ENCODE assay signal across 37 cellular contexts in the genomic region with DNA sequence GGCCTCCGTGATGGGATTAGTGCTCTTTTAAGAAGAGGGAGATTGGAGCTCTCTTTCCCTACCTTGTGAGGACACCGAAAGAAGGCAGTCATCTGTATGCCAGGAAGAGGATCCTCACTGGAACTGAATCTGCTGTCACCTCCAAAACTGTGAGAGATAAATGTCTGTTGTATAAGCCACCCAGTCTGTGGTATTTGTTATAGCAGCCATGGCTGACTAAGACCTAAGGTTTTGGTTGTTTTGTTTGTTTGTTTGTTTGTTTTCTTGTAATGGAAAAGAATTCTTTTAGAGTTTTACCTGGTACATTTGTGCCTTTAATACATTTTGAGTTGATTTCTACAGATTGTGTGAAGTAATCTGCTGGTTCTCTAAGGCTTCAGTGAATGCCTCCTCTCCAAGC. TPM values are rescaled to one million over a fixed set of nuclear protein-coding genes. Genes with fewer than 3 reads are reported as not detected.
DNase-seq lines count a peak whose midpoint lies in the region; ATAC-seq, FAIRE-seq and TF ChIP-seq lines count a peak whose summit lies in the region.
"Had no signal": no experiment of that assay in that cellular context is flagged by ENCODE, and none has a peak within 500 bp of the region (broad histone marks: within the 10 kb centered on the region; RNA-seq: fewer than 3 reads in every experiment).

No MANE protein-coding gene starts in this region.

- H3K9ac ChIP-seq in HepG2 (ENCODE audit: insufficient read depth, low read depth, low read length): no peak overlapping the region
- H3K9ac ChIP-seq in K562 (ENCODE audit: insufficient read depth in 1 of 2, low read depth in 2 of 2, low read length in 2 of 2): no peak overlapping the region
- H3K9ac ChIP-seq: BLaER1; BLaER1 treated with 17β-estradiol and CSF1 and Interleukin-3, amounts not matched to agents 10 nM and 100 nM had no signal

- no peak for TF ChIP-seq EP300 in HepG2 (IDR thresholded peaks at IDR 0.05; ENCODE audit: low read depth in 2 of 2, low read length in 2 of 2)
- no peak for TF ChIP-seq EP300 in HepG2 (CRISPR knock-in tag; IDR thresholded peaks at IDR 0.05; ENCODE audit: borderline replicate concordance)
- TF ChIP-seq EP300 in K562 (IDR thresholded peaks at IDR 0.05; ENCODE audit: low read length): no peak

- DNase-seq in NCI-H82 (lab: John Stamatoyannopoulos, UW) (peak; percentile 38), NCI-H82 treated with DMSO at 0.1 percent for 48 hours (lab: John Stamatoyannopoulos, UW; ENCODE audit: unreplicated experiment) (no peak), HepG2 (ENCODE audit: low spot score) (no peak), right lobe of liver (no peak), K562 (ENCODE audit: extremely low read depth in 1 of 4, low spot score in 3 of 4) (no peak), NCI-H1417 (lab: John Stamatoyannopoulos, UW) (no peak)
- no peak for DNase-seq in activated naive CD4-positive, alpha-beta T cell treated with anti-CD3 and anti-CD28 coated beads for 36 hours
- DNase-seq in activated naive CD4-positive, alpha-beta T cell (lab: John Stamatoyannopoulos, UW): no peak
- DNase-seq: 8988T; ACHN; AML-193; BE2C; C1 segment of cervical spinal cord; Caco-2; Calu3; CD4-positive, alpha-beta memory T cell; CD4-positive, alpha-beta T cell; CD4-positive, CD25-positive, alpha-beta regulatory T cell; CD8-positive, alpha-beta memory T cell; CD8-positive, alpha-beta T cell; COR-L47; DMS 273 treated with DMSO at 0.1 percent for 48 hours; DMS153; DMS53; DMS79; DMS79 treated with DMSO at 0.1 percent for 48 hours; DND-41; EL had no signal

- H2AFZ ChIP-seq in HepG2 (ENCODE audit: low read length): no peak overlapping the region
- H2AFZ ChIP-seq in K562 (ENCODE audit: low read depth, low read length): no peak overlapping the region

- peaks cover 8% of the 10 kb centered on the region for H3K27me3 Mint-ChIP-seq in activated naive CD4-positive, alpha-beta T cell treated with anti-CD3 and anti-CD28 coated beads for 36 hours (ENCODE audit: low read depth)

- H3K36me3 Mint-ChIP-seq in activated naive CD4-positive, alpha-beta T cell treated with anti-CD3 and anti-CD28 coated beads for 36 hours (ENCODE audit: low read depth): no peaks in the 10 kb centered on the region

- no peak overlapping the region for H3K4me2 ChIP-seq in HepG2 (ENCODE audit: low read depth, low read length)
- H3K4me2 ChIP-seq in K562 (ENCODE audit: insufficient read depth, low read length): no peak overlapping the region
- H3K4me2 ChIP-seq: A549; BLaER1; BLaER1 treated with 17β-estradiol and CSF1 and Interleukin-3, amounts not matched to agents 10 nM and 100 nM had no signal

- POLR2A ChIA-PET in HepG2 (lab: Yijun Ruan, JAX): no interaction called here
- POLR2A ChIA-PET in K562 (lab: Yijun Ruan, JAX): interaction anchor here (0.5 kb wide), 1 partner anchor 763 kb away, joined by 4 read pairs; no protein-coding TSS in a partner anchor

- CTCF ChIA-PET in activated naive CD4-positive, alpha-beta T cell treated with anti-CD3 and anti-CD28 coated beads for 36 hours (lab: Charles Lee): no interaction called here
- CTCF ChIA-PET in HepG2 (lab: Yijun Ruan, JAX; ENCODE audit: low intra/inter-chr PET ratio, low total read pairs): no interaction called here
- CTCF ChIA-PET in K562 (lab: Yijun Ruan, JAX; ENCODE audit: low intra/inter-chr PET ratio): no interaction called here

- peaks cover 0 to 15% of the 10 kb centered on the region in 2 experiments; a peak in 2 of 5 replicates for H3K27me3 ChIP-seq in HepG2 (ENCODE audit: control insufficient read depth in 1 of 2, insufficient read depth in 2 of 2, low read length in 2 of 2)
- H3K27me3 ChIP-seq in right lobe of liver: no peaks in the 10 kb centered on the region
- H3K27me3 ChIP-seq in K562 (ENCODE audit: control insufficient read depth in 2 of 2, insufficient read depth in 2 of 2, low read length in 2 of 2): peaks cover 2 to 6% of the 10 kb centered on the region in 2 experiments; a peak in 2 of 5 replicates
- H3K27me3 ChIP-seq: BE2C, BLaER1 had no signal

- no peak overlapping the region for H3K27ac ChIP-seq in HepG2 (ENCODE audit: extremely low read length, insufficient read depth, low read length)
- H3K27ac ChIP-seq in right lobe of liver: no peak overlapping the region
- no peak overlapping the region for H3K27ac ChIP-seq in K562 (ENCODE audit: extremely low read depth, low read depth, low read length)
- H3K27ac ChIP-seq: 22Rv1; A549; BLaER1; BLaER1 treated with 17β-estradiol and CSF1 and Interleukin-3, amounts not matched to agents 10 nM and 100 nM; C4-2B had no signal

- no peak for TF ChIP-seq RAD21 in HepG2 (CRISPR knock-in tag; IDR thresholded peaks at IDR 0.05)
- no peak for TF ChIP-seq RAD21 in K562 (CRISPR knock-in tag; conservative IDR thresholded peaks at IDR 0.05 in 1 of 2, IDR thresholded peaks at IDR 0.05 in 1 of 2)

- no peaks in the 10 kb centered on the region for H3K36me3 ChIP-seq in HepG2 (replicated peaks in 1 of 2; ENCODE audit: control insufficient read depth in 1 of 2, insufficient read depth in 2 of 2, low read length in 2 of 2)
- H3K36me3 ChIP-seq in right lobe of liver: no peaks in the 10 kb centered on the region
- peaks cover 2% of the 10 kb centered on the region; the same call in 2 of the 3 replicates for H3K36me3 ChIP-seq in K562 (ENCODE audit: control insufficient read depth, insufficient read depth, low read length)
- H3K36me3 ChIP-seq: BE2C, BLaER1 had no signal

- H3K4me3 ChIP-seq in HepG2 (replicated peaks in 1 of 3; ENCODE audit: insufficient read depth in 1 of 3, low read depth in 2 of 3, low read length in 3 of 3): no peak overlapping the region
- H3K4me3 ChIP-seq in right lobe of liver: no peak overlapping the region
- no peak overlapping the region for H3K4me3 ChIP-seq in K562
- H3K4me3 ChIP-seq: A549; BLaER1; BLaER1 treated with 17β-estradiol and CSF1 and Interleukin-3, amounts not matched to agents 10 nM and 100 nM had no signal

- no peaks in the 10 kb centered on the region for H3K9me1 ChIP-seq in K562 (ENCODE audit: control insufficient read depth, insufficient read depth, low read length)

- intact Hi-C loops in activated naive CD4-positive, alpha-beta T cell treated with anti-CD3 and anti-CD28 coated beads for 36 hours (cut with micrococcal nuclease): no loop called here
- intact Hi-C loops in HepG2 (cut with micrococcal nuclease; ENCODE audit: unreplicated experiment): no loop called here
- intact Hi-C loops in right lobe of liver (cut with DNase I): no loop called here
- intact Hi-C loops in K562 (cut with micrococcal nuclease): no loop called here

- peaks cover 18% of the 10 kb centered on the region for H3K4me1 Mint-ChIP-seq in activated naive CD4-positive, alpha-beta T cell treated with anti-CD3 and anti-CD28 coated beads for 36 hours (ENCODE audit: low read depth)

- H4K20me1 ChIP-seq in HepG2 (ENCODE audit: insufficient read depth, low read length) (no peaks in the 10 kb centered on the region), K562 (replicated peaks; ENCODE audit: control insufficient read depth, insufficient read depth, low read length) (no peaks in the 10 kb centered on the region)
- H4K20me1 ChIP-seq: BLaER1 had no signal

- 36% methylated on average over 2 of the region's 2 CpGs for WGBS in HepG2 (ENCODE audit: low lambda C conversion rate)
- WGBS in right lobe of liver (ENCODE audit: insufficient coverage, low coverage, low lambda C conversion rate, missing lambda C conversion rate): 25% methylated on average over 1 of the region's 2 CpGs
- WGBS in K562 (ENCODE audit: insufficient coverage, low coverage, missing lambda C conversion rate): 38% methylated on average over 2 of the region's 2 CpGs

- FAIRE-seq in HepG2 (lab: Jason Lieb, UNC): no peak
- no peak for FAIRE-seq in K562 (lab: Jason Lieb, UNC)
- FAIRE-seq: A204.1, A549, D721Med had no signal

- H3K9me3 ChIP-seq in HepG2 (ENCODE audit: low read length): no peaks in the 10 kb centered on the region
- H3K9me3 ChIP-seq in right lobe of liver: no peaks in the 10 kb centered on the region
- H3K9me3 ChIP-seq in K562 (replicated peaks; ENCODE audit: control insufficient read depth, insufficient read depth, low read depth, low read length): no peaks in the 10 kb centered on the region
- H3K9me3 ChIP-seq: A549; BE2C; BLaER1; BLaER1 treated with 17β-estradiol and CSF1 and Interleukin-3, amounts not matched to agents 10 nM and 100 nM; Caco-2 had no signal

- ATAC-seq in HepG2: no peak
- ATAC-seq in right lobe of liver: no peak
- no peak for ATAC-seq in K562
- ATAC-seq: A549; CD8-positive, alpha-beta T cell had no signal

- TF ChIP-seq CTCF in HepG2 (CRISPR knock-in tag; IDR thresholded peaks at IDR 0.05) (no peak), right lobe of liver (IDR thresholded peaks at IDR 0.05) (no peak), K562 (IDR thresholded peaks at IDR 0.05 in 2 of 3, conservative IDR thresholded peaks at IDR 0.05 in 1 of 3; ENCODE audit: insufficient read depth in 2 of 3, low read depth in 1 of 3, low read length in 3 of 3) (no peak)

- no peak for TF ChIP-seq POLR2A in HepG2 (IDR thresholded peaks at IDR 0.05; ENCODE audit: insufficient read depth in 1 of 2, low read depth in 2 of 2, low read length in 2 of 2)
- TF ChIP-seq POLR2A in right lobe of liver (IDR thresholded peaks at IDR 0.05): no peak
- TF ChIP-seq POLR2A in K562 (conservative IDR thresholded peaks at IDR 0.05): no peak

- H3K79me2 ChIP-seq in HepG2 (ENCODE audit: insufficient read depth, low read length): no peaks in the 10 kb centered on the region
- H3K79me2 ChIP-seq in K562 (ENCODE audit: control insufficient read depth, insufficient read depth, low read length): no peaks in the 10 kb centered on the region

- no peak overlapping the region for H3K4me3 Mint-ChIP-seq in activated naive CD4-positive, alpha-beta T cell treated with anti-CD3 and anti-CD28 coated beads for 36 hours
- H3K4me3 Mint-ChIP-seq: B cell; CD4-positive, alpha-beta T cell; CD4-positive, CD25-positive, alpha-beta regulatory T cell; CD8-positive, alpha-beta memory T cell; CD8-positive, alpha-beta T cell had no signal

- H3K27ac Mint-ChIP-seq in activated naive CD4-positive, alpha-beta T cell treated with anti-CD3 and anti-CD28 coated beads for 36 hours: peak overlapping the region; percentile 15
- H3K27ac Mint-ChIP-seq: B cell; CD14-positive monocyte; CD4-positive, alpha-beta memory T cell; CD4-positive, alpha-beta T cell; CD4-positive, CD25-positive, alpha-beta regulatory T cell; CD8-positive, alpha-beta T cell had no signal

- no TSS peak for BruUV-seq in HepG2 (replicated peaks; lab: Mats Ljungman, UMichigan)
- BruUV-seq in K562 (replicated peaks; lab: Mats Ljungman, UMichigan): no TSS peak

- in situ Hi-C loops in HepG2 (cut with HindIII; ENCODE audit: extremely low pct_ligation_motif_present, low pct_unique_long_range_greater_than_20kb): no loop called here
- in situ Hi-C loops in K562 (cut with MboI): no loop called here

- H3K4me1 ChIP-seq in HepG2 (ENCODE audit: insufficient read depth, low read length) (no peaks in the 10 kb centered on the region), right lobe of liver (no peaks in the 10 kb centered on the region), K562 (replicated peaks in 1 of 2; ENCODE audit: control insufficient read depth in 2 of 2, insufficient read depth in 2 of 2, low read length in 2 of 2) (no peaks in the 10 kb centered on the region)
- H3K4me1 ChIP-seq: A549, BE2C, Caco-2 had no signal

- no peaks in the 10 kb centered on the region for H3K9me3 Mint-ChIP-seq in activated naive CD4-positive, alpha-beta T cell treated with anti-CD3 and anti-CD28 coated beads for 36 hours
- H3K9me3 Mint-ChIP-seq: CD4-positive, alpha-beta memory T cell; CD4-positive, alpha-beta T cell; CD8-positive, alpha-beta memory T cell; CD8-positive, alpha-beta T cell had no signal

RNA-seq across cellular contexts. Expression of a gene that starts 7.6 kb away (rescaled TPM):
- 10 to 100 TPM; 44.8 to 45.0 TPM for total RNA-seq in activated naive CD4-positive, alpha-beta T cell treated with anti-CD3 and anti-CD28 coated beads for 36 hours
- total RNA-seq in HepG2 (2016; rRNA removed; fragmentation: Illumina TruSeq; extraction: Trizol): 38.4 and 53.1 TPM in 2 replicates
- total RNA-seq in HepG2 (2016; cell fraction: cytosol; rRNA removed; fragmentation: Illumina TruSeq; extraction: Trizol; ENCODE audit: low read depth): 23.8 and 29.3 TPM in 2 replicates
- total RNA-seq in HepG2 (2016; cell fraction: insoluble cytoplasmic fraction; rRNA removed; fragmentation: Illumina TruSeq; extraction: Trizol): 41.8 and 52.5 TPM in 2 replicates
- 23.7 and 25.5 TPM in 2 replicates for total RNA-seq in HepG2 (2016; cell fraction: membrane; rRNA removed; fragmentation: Illumina TruSeq; extraction: Trizol)
- total RNA-seq in HepG2 (2016; cell fraction: nucleus; rRNA removed; fragmentation: Illumina TruSeq; extraction: Trizol): 26.2 and 34.9 TPM in 2 replicates
- 72.3 and 88.4 TPM in 2 replicates for polyA plus RNA-seq in HepG2 (2011; rRNA removed)
- polyA plus RNA-seq in HepG2 (2011; cell fraction: cytosol; rRNA removed): 68.5 and 146 TPM in 2 replicates
- 170 and 172 TPM in 2 replicates for polyA plus RNA-seq in HepG2 (2011; cell fraction: nucleus; rRNA removed)
- 51.6 and 70.9 TPM in 2 replicates for polyA plus RNA-seq in HepG2 (2012)
- polyA plus RNA-seq in HepG2 (2016; cell fraction: cytosol; fragmentation: Illumina TruSeq; extraction: Trizol; ENCODE audit: low read depth): 46.1 and 56.4 TPM in 2 replicates
- polyA plus RNA-seq in HepG2 (2016; cell fraction: insoluble cytoplasmic fraction; fragmentation: Illumina TruSeq; extraction: Trizol; ENCODE audit: low read depth): 66.2 and 74.5 TPM in 2 replicates
- 42.2 and 48.9 TPM in 2 replicates for polyA plus RNA-seq in HepG2 (2016; cell fraction: membrane; fragmentation: Illumina TruSeq; extraction: Trizol; ENCODE audit: low read depth)
- 94.8 and 101 TPM in 2 replicates for polyA plus RNA-seq in HepG2 (2016; cell fraction: nucleus; fragmentation: Illumina TruSeq; extraction: Trizol; ENCODE audit: insufficient read depth, low read depth)
- 18.2 and 24.8 TPM in 2 replicates for polyA minus RNA-seq in HepG2 (2011; rRNA and poly(A)+ RNA removed; ENCODE audit: low replicate concordance)
- polyA minus RNA-seq in HepG2 (2011; cell fraction: cytosol; rRNA and poly(A)+ RNA removed): 15.3 and 17.1 TPM in 2 replicates
- 8.4 and 9.3 TPM in 2 replicates for polyA minus RNA-seq in HepG2 (2011; cell fraction: nucleus; rRNA and poly(A)+ RNA removed)
- total RNA-seq in right lobe of liver: 10 to 100 TPM; 13.8 to 49.5 (median 16.3) TPM
- total RNA-seq in K562 (2011; cell fraction: chromatin; rRNA removed; ENCODE audit: low replicate concordance): 22.4 and 33.0 TPM in 2 replicates
- 49.1 and 56.7 TPM in 2 replicates for total RNA-seq in K562 (2011; cell fraction: nucleolus; rRNA removed)
- 33.2 and 46.3 TPM in 2 replicates for total RNA-seq in K562 (2011; cell fraction: nucleoplasm; rRNA removed)
- 231 and 363 TPM in 2 replicates for total RNA-seq in K562 (2014; rRNA removed)
- total RNA-seq in K562 (2014; rRNA removed; fragmentation: Illumina TruSeq; extraction: Trizol): 50.5 and 62.1 TPM in 2 replicates
- total RNA-seq in K562 (2015; rRNA removed; fragmentation: Illumina TruSeq; extraction: Trizol): 164 and 166 TPM in 2 replicates
- total RNA-seq in K562 (2021): 159 and 178 TPM in 2 replicates
- polyA plus RNA-seq in K562 (2011; rRNA removed): 88.9 and 90.3 TPM in 2 replicates
- 198 and 661 TPM in 2 replicates for polyA plus RNA-seq in K562 (2011; cell fraction: cytosol; rRNA removed)
- 152 and 277 TPM in 2 replicates for polyA plus RNA-seq in K562 (2011; cell fraction: nucleus; rRNA removed)
- polyA plus RNA-seq in K562 (2012): 234 and 238 TPM in 2 replicates
- polyA plus RNA-seq in K562 (2014; fragmentation: Illumina TruSeq; extraction: Trizol): 83.9 and 235 TPM in 2 replicates
- 100 to 1,000 TPM; 201 to 246 TPM for polyA plus RNA-seq in K562 (2014; fragmentation: Nextera tagmentation; extraction: Ambion mirVana)
- polyA plus RNA-seq in K562 (2014; rRNA removed): 362 and 376 TPM in 2 replicates
- 9.7 and 16.9 TPM in 2 replicates for polyA minus RNA-seq in K562 (2011; rRNA and poly(A)+ RNA removed)
- polyA minus RNA-seq in K562 (2011; cell fraction: cytosol; rRNA and poly(A)+ RNA removed): 29.1 and 38.4 TPM in 2 replicates
- 24.5 and 25.5 TPM in 2 replicates for polyA minus RNA-seq in K562 (2011; cell fraction: nucleus; rRNA and poly(A)+ RNA removed)

RNA-seq across cellular contexts. Expression of a gene that starts 25.8 kb away (rescaled TPM):
- total RNA-seq in activated naive CD4-positive, alpha-beta T cell treated with anti-CD3 and anti-CD28 coated beads for 36 hours: 10 to 100 TPM; 14.2 to 14.5 TPM
- total RNA-seq in HepG2 (2016; rRNA removed; fragmentation: Illumina TruSeq; extraction: Trizol) (13.8 and 14.6 TPM in 2 replicates), right lobe of liver (1 to 10 TPM; 3.3 to 7.5 (median 5.7) TPM), K562 (2014; rRNA removed) (12.5 and 14.8 TPM in 2 replicates), K562 (2014; rRNA removed; fragmentation: Illumina TruSeq; extraction: Trizol) (12.8 and 13.7 TPM in 2 replicates), K562 (2015; rRNA removed; fragmentation: Illumina TruSeq; extraction: Trizol) (10.2 TPM in 2 replicates), K562 (2021) (15.3 and 17.4 TPM in 2 replicates)
- 3.1 and 5.0 TPM in 2 replicates for total RNA-seq in HepG2 (2016; cell fraction: cytosol; rRNA removed; fragmentation: Illumina TruSeq; extraction: Trizol; ENCODE audit: low read depth)
- total RNA-seq in HepG2 (2016; cell fraction: insoluble cytoplasmic fraction; rRNA removed; fragmentation: Illumina TruSeq; extraction: Trizol): 12.0 and 15.3 TPM in 2 replicates
- total RNA-seq in HepG2 (2016; cell fraction: membrane; rRNA removed; fragmentation: Illumina TruSeq; extraction: Trizol): 11.0 and 12.4 TPM in 2 replicates
- 12.2 and 14.1 TPM in 2 replicates for total RNA-seq in HepG2 (2016; cell fraction: nucleus; rRNA removed; fragmentation: Illumina TruSeq; extraction: Trizol)
- polyA plus RNA-seq in HepG2 (2011; rRNA removed) (7.7 and 8.6 TPM in 2 replicates), K562 (2011; rRNA removed) (11.6 and 17.1 TPM in 2 replicates), K562 (2014; fragmentation: Illumina TruSeq; extraction: Trizol) (17.6 and 17.7 TPM in 2 replicates), K562 (2014; fragmentation: Nextera tagmentation; extraction: Ambion mirVana) (1 to 10 TPM; 5.6 to 5.8 TPM), K562 (2014; rRNA removed) (17.2 and 18.4 TPM in 2 replicates)
- 5.6 and 5.9 TPM in 2 replicates for polyA plus RNA-seq in HepG2 (2011; cell fraction: cytosol; rRNA removed)
- polyA plus RNA-seq in HepG2 (2011; cell fraction: nucleus; rRNA removed): 22.1 and 24.6 TPM in 2 replicates
- 7.8 and 8.9 TPM in 2 replicates for polyA plus RNA-seq in HepG2 (2012)
- 2.3 and 3.1 TPM in 2 replicates for polyA plus RNA-seq in HepG2 (2016; cell fraction: cytosol; fragmentation: Illumina TruSeq; extraction: Trizol; ENCODE audit: low read depth)
- polyA plus RNA-seq in HepG2 (2016; cell fraction: insoluble cytoplasmic fraction; fragmentation: Illumina TruSeq; extraction: Trizol; ENCODE audit: low read depth): 9.9 and 11.6 TPM in 2 replicates
- polyA plus RNA-seq in HepG2 (2016; cell fraction: membrane; fragmentation: Illumina TruSeq; extraction: Trizol; ENCODE audit: low read depth): 6.6 and 8.4 TPM in 2 replicates
- 26.6 and 28.1 TPM in 2 replicates for polyA plus RNA-seq in HepG2 (2016; cell fraction: nucleus; fragmentation: Illumina TruSeq; extraction: Trizol; ENCODE audit: insufficient read depth, low read depth)
- 7.8 and 11.9 TPM in 2 replicates for polyA minus RNA-seq in HepG2 (2011; rRNA and poly(A)+ RNA removed; ENCODE audit: low replicate concordance)
- polyA minus RNA-seq in HepG2 (2011; cell fraction: cytosol; rRNA and poly(A)+ RNA removed): 6.3 and 7.6 TPM in 2 replicates
- 13.6 and 16.1 TPM in 2 replicates for polyA minus RNA-seq in HepG2 (2011; cell fraction: nucleus; rRNA and poly(A)+ RNA removed)
- total RNA-seq in K562 (2011; cell fraction: chromatin; rRNA removed; ENCODE audit: low replicate concordance): 32.1 and 33.3 TPM in 2 replicates
- 19.3 and 21.2 TPM in 2 replicates for total RNA-seq in K562 (2011; cell fraction: nucleolus; rRNA removed)
- total RNA-seq in K562 (2011; cell fraction: nucleoplasm; rRNA removed): 21.7 and 22.1 TPM in 2 replicates
- 9.0 and 10.0 TPM in 2 replicates for polyA plus RNA-seq in K562 (2011; cell fraction: cytosol; rRNA removed)
- polyA plus RNA-seq in K562 (2011; cell fraction: nucleus; rRNA removed): 35.2 and 49.0 TPM in 2 replicates
- 10.5 and 11.9 TPM in 2 replicates for polyA plus RNA-seq in K562 (2012)
- polyA minus RNA-seq in K562 (2011; rRNA and poly(A)+ RNA removed): 9.4 and 12.4 TPM in 2 replicates
- 7.5 and 12.2 TPM in 2 replicates for polyA minus RNA-seq in K562 (2011; cell fraction: cytosol; rRNA and poly(A)+ RNA removed)
- 16.7 and 20.2 TPM in 2 replicates for polyA minus RNA-seq in K562 (2011; cell fraction: nucleus; rRNA and poly(A)+ RNA removed)
